Comparison of ENCODE assay signal across 1 cellular context in genomic region chr3:197486861-197487260, GRCh38.
TF ChIP-seq lines count a peak whose summit lies in the region.

No MANE protein-coding gene starts in this region.

TF ChIP-seq in SK-N-SH, 30 proteins besides CTCF, POLR2A, EP300 and RAD21 (continued from another document):
- TF ChIP-seq REST (IDR thresholded peaks at IDR 0.05; ENCODE audit: low read depth, low read length) (no peak), JUND (IDR thresholded peaks at IDR 0.05) (no peak), FOXJ3 (CRISPR knock-in tag; IDR thresholded peaks at IDR 0.05) (no peak), GATA2 (CRISPR knock-in tag; IDR thresholded peaks at IDR 0.05) (no peak), FOXM1 (IDR thresholded peaks at IDR 0.05; ENCODE audit: low read depth) (no peak), FOSL2 (IDR thresholded peaks at IDR 0.05; ENCODE audit: borderline replicate concordance, low read depth) (no peak), USF2 (IDR thresholded peaks at IDR 0.05; ENCODE audit: borderline replicate concordance, low read depth, low read length) (no peak), PBX3 (IDR thresholded peaks at IDR 0.05) (no peak), YY1 (IDR thresholded peaks at IDR 0.05; ENCODE audit: low read depth) (no peak), RXRA (IDR thresholded peaks at IDR 0.05; ENCODE audit: borderline replicate concordance, low read depth) (no peak)
TF ChIP-seq in SK-N-SH: peak in this region for 0.
